1 cellular context compared by ENCODE assay signal in genomic region chr1:56535949-56536348, GRCh38.
A peak's percentile ranks its signal among the peaks of the same experiment; 100 is the strongest.
TF ChIP-seq lines count a peak whose summit lies in the region.

No MANE protein-coding gene starts in this region.

TF ChIP-seq in HepG2, 621 proteins besides CTCF, POLR2A, EP300 and RAD21 (continued from another document and continues in another):
- TF ChIP-seq PAXIP1 (CRISPR knock-in tag; conservative IDR thresholded peaks at IDR 0.05), result peak; percentile 47
- TF ChIP-seq TSC22D2 (CRISPR knock-in tag; IDR thresholded peaks at IDR 0.05; ENCODE audit: borderline replicate concordance), result no peak
- no peak for TF ChIP-seq CREBL2 (CRISPR knock-in tag; IDR thresholded peaks at IDR 0.05; ENCODE audit: borderline replicate concordance)
- TF ChIP-seq, protein P1, sequence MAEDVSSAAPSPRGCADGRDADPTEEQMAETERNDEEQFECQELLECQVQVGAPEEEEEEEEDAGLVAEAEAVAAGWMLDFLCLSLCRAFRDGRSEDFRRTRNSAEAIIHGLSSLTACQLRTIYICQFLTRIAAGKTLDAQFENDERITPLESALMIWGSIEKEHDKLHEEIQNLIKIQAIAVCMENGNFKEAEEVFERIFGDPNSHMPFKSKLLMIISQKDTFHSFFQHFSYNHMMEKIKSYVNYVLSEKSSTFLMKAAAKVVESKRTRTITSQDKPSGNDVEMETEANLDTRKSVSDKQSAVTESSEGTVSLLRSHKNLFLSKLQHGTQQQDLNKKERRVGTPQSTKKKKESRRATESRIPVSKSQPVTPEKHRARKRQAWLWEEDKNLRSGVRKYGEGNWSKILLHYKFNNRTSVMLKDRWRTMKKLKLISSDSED (CRISPR knock-in tag; IDR thresholded peaks at IDR 0.05), result no peak
- TF ChIP-seq YEATS4 (CRISPR knock-in tag; IDR thresholded peaks at IDR 0.05; ENCODE audit: borderline replicate concordance), result no peak
- no peak for TF ChIP-seq PHF20 (CRISPR knock-in tag; IDR thresholded peaks at IDR 0.05)
- TF ChIP-seq ZNF207 (IDR thresholded peaks at IDR 0.05; ENCODE audit: borderline replicate concordance), result no peak
- no peak for TF ChIP-seq THAP7 (CRISPR knock-in tag; IDR thresholded peaks at IDR 0.05)
- TF ChIP-seq SMAD9 (CRISPR knock-in tag; IDR thresholded peaks at IDR 0.05), result no peak
- TF ChIP-seq HMGA1 (CRISPR knock-in tag; conservative IDR thresholded peaks at IDR 0.05), result no peak
- TF ChIP-seq TMF1 (CRISPR knock-in tag; IDR thresholded peaks at IDR 0.05; ENCODE audit: low read depth), result no peak
- no peak for TF ChIP-seq ZNF569 (CRISPR knock-in tag; IDR thresholded peaks at IDR 0.05; ENCODE audit: borderline replicate concordance)
- TF ChIP-seq KDM1A (CRISPR knock-in tag; IDR thresholded peaks at IDR 0.05), result 0 out of 2 replicates have a peak, but pooled peaks have one; percentile 46
- TF ChIP-seq CCAR2 (optimal IDR thresholded peaks at IDR 0.05; ENCODE audit: low read depth, low read length), result no peak
- TF ChIP-seq ZFP37 (CRISPR knock-in tag; IDR thresholded peaks at IDR 0.05; ENCODE audit: borderline replicate concordance), result no peak
- TF ChIP-seq SAP130 (CRISPR knock-in tag; IDR thresholded peaks at IDR 0.05; ENCODE audit: low read depth), result peak; percentile 57
- TF ChIP-seq THAP9 (CRISPR knock-in tag; IDR thresholded peaks at IDR 0.05; ENCODE audit: borderline replicate concordance), result no peak
- peak; percentile 40 for TF ChIP-seq NR2F6 (IDR thresholded peaks at IDR 0.05)
- TF ChIP-seq NR2F6 (CRISPR knock-in tag; IDR thresholded peaks at IDR 0.05), result no peak
- no peak for TF ChIP-seq RAD51 (IDR thresholded peaks at IDR 0.05; ENCODE audit: borderline replicate concordance)
- TF ChIP-seq SPEN (CRISPR knock-in tag; IDR thresholded peaks at IDR 0.05; ENCODE audit: low read depth), result no peak
- TF ChIP-seq HIVEP1 (CRISPR knock-in tag; IDR thresholded peaks at IDR 0.05), result no peak
- TF ChIP-seq, protein P2, sequence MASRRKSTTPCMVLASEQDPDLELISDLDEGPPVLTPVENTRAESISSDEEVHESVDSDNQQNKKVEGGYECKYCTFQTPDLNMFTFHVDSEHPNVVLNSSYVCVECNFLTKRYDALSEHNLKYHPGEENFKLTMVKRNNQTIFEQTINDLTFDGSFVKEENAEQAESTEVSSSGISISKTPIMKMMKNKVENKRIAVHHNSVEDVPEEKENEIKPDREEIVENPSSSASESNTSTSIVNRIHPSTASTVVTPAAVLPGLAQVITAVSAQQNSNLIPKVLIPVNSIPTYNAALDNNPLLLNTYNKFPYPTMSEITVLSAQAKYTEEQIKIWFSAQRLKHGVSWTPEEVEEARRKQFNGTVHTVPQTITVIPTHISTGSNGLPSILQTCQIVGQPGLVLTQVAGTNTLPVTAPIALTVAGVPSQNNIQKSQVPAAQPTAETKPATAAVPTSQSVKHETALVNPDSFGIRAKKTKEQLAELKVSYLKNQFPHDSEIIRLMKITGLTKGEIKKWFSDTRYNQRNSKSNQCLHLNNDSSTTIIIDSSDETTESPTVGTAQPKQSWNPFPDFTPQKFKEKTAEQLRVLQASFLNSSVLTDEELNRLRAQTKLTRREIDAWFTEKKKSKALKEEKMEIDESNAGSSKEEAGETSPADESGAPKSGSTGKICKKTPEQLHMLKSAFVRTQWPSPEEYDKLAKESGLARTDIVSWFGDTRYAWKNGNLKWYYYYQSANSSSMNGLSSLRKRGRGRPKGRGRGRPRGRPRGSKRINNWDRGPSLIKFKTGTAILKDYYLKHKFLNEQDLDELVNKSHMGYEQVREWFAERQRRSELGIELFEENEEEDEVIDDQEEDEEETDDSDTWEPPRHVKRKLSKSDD (CRISPR knock-in tag; IDR thresholded peaks at IDR 0.05; ENCODE audit: low read depth), result no peak
- TF ChIP-seq PRDM4 (CRISPR knock-in tag; IDR thresholded peaks at IDR 0.05; ENCODE audit: borderline replicate concordance), result no peak
- TF ChIP-seq HCFC1 (IDR thresholded peaks at IDR 0.05; ENCODE audit: low read depth, low read length), result no peak
- no peak for TF ChIP-seq SMYD3 (CRISPR knock-in tag; IDR thresholded peaks at IDR 0.05)
- TF ChIP-seq, protein P3, sequence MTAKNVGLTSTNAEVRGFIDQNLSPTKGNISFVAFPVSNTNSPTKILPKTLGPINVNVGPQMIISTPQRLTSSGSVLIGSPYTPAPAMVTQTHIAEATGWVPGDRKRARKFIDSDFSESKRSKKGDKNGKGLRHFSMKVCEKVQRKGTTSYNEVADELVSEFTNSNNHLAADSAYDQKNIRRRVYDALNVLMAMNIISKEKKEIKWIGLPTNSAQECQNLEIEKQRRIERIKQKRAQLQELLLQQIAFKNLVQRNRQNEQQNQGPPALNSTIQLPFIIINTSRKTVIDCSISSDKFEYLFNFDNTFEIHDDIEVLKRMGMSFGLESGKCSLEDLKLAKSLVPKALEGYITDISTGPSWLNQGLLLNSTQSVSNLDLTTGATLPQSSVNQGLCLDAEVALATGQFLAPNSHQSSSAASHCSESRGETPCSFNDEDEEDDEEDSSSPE (CRISPR knock-in tag; IDR thresholded peaks at IDR 0.05), result no peak
- TF ChIP-seq ZBTB40 (IDR thresholded peaks at IDR 0.05), result no peak
- TF ChIP-seq ZBTB40 (CRISPR knock-in tag; IDR thresholded peaks at IDR 0.05), result no peak
- TF ChIP-seq ZNF605 (CRISPR knock-in tag; IDR thresholded peaks at IDR 0.05), result no peak
